In genomic region chr1:92909321-92909720, GRCh38 we compare ENCODE assay signal across 14 cellular contexts. TPM values are rescaled to one million over a fixed set of nuclear protein-coding genes. Genes with fewer than 3 reads are reported as not detected.
DNase-seq lines count a peak whose midpoint lies in the region; ATAC-seq, FAIRE-seq and TF ChIP-seq lines count a peak whose summit lies in the region.
"Had no signal": no experiment of that assay in that cellular context is flagged by ENCODE, and none has a peak within 500 bp of the region (broad histone marks: within the 10 kb centered on the region; RNA-seq: fewer than 3 reads in every experiment).

No MANE protein-coding gene starts in this region.

- no peaks in the 10 kb centered on the region for H3K36me3 ChIP-seq in bronchial epithelial cell (ENCODE audit: control insufficient read depth, insufficient read depth, low read length)
- H3K36me3 ChIP-seq in BE2C: no peaks in the 10 kb centered on the region

- TF ChIP-seq CTCF in AG10803 (conservative IDR thresholded peaks at IDR 0.05; ENCODE audit: low read length) (no peak), bronchial epithelial cell (IDR thresholded peaks at IDR 0.05; ENCODE audit: insufficient read depth, low read length, severe bottlenecking) (no peak), BE2C (IDR thresholded peaks at IDR 0.05; ENCODE audit: low read depth, low read length) (no peak)

- H3K9me3 ChIP-seq in BE2C: no peaks in the 10 kb centered on the region

- H3K4me3 ChIP-seq in AG10803 (ENCODE audit: low read length) (no peak overlapping the region), bronchial epithelial cell (ENCODE audit: low read depth, low read length) (no peak overlapping the region), BE2C (ENCODE audit: low read depth, low read length) (no peak overlapping the region)

- H3K4me1 ChIP-seq in BE2C: no peaks in the 10 kb centered on the region

- intact Hi-C loops in sciatic nerve (cut with DNase I): no loop called here

- ATAC-seq in GM19328 (IDR thresholded peaks at IDR 0.05; ENCODE audit: unreplicated experiment) (no peak), sciatic nerve (no peak)
- ATAC-seq: activated CD4-positive, alpha-beta T cell treated with anti-CD3 and anti-CD28 coated beads for 36 hours had no signal

- DNase-seq in AG10803 (ENCODE audit: low read depth): peak; percentile 87
- DNase-seq in HS-5 (ENCODE audit: low read depth): peak; percentile 97
- peak; percentile 99 for DNase-seq in bronchial epithelial cell (ENCODE audit: low read depth)
- DNase-seq in kidney tubule cell (ENCODE audit: low spot score): peak; percentile 89
- DNase-seq in NCI-H2107 treated with DMSO at 0.1 percent for 48 hours (lab: John Stamatoyannopoulos, UW; ENCODE audit: unreplicated experiment): no peak
- no peak for DNase-seq in sciatic nerve (ENCODE audit: low spot score)
- DNase-seq in BE2C: no peak
- DNase-seq: activated CD4-positive, alpha-beta T cell treated with anti-CD3 and anti-CD28 coated beads for 36 hours; activated effector memory CD4-positive, alpha-beta T cell treated with anti-CD3 and anti-CD28 coated beads, Interleukin-2, amount 50 U/mL, for 16 hours; cortex of kidney; NCI-H2171; nephron progenitor cell; Right ventricle myocardium superior had no signal

- H3K27me3 ChIP-seq in bronchial epithelial cell (ENCODE audit: control insufficient read depth, insufficient read depth, low read length) (no peaks in the 10 kb centered on the region), BE2C (no peaks in the 10 kb centered on the region)

- peak; percentile 95 for FAIRE-seq in bronchial epithelial cell (lab: Jason Lieb, UNC)

RNA-seq across cellular contexts. Expression of gene DIPK1A, which starts 51.9 kb away (rescaled TPM):
- total RNA-seq in bronchial epithelial cell (8.7 and 9.7 TPM in 2 replicates), sciatic nerve (6.6 TPM)
- 1.4 TPM for polyA plus RNA-seq in BE2C (2012; ENCODE audit: insufficient read depth, insufficient read length, low read depth)

Comparison
In these comparisons a context has a peak if more than half of its experiments do, and no peak if none do; other contexts are left out.
1. DNase-seq: peak in AG10803 (single experiment), HS-5 (single experiment), bronchial epithelial cell (single experiment) and kidney tubule cell (single experiment); none in NCI-H2107 treated with DMSO at 0.1 percent for 48 hours (single experiment), sciatic nerve (single experiment) and BE2C (single experiment).